Comparison of ENCODE assay signal across 1 cellular context in the genomic region with DNA sequence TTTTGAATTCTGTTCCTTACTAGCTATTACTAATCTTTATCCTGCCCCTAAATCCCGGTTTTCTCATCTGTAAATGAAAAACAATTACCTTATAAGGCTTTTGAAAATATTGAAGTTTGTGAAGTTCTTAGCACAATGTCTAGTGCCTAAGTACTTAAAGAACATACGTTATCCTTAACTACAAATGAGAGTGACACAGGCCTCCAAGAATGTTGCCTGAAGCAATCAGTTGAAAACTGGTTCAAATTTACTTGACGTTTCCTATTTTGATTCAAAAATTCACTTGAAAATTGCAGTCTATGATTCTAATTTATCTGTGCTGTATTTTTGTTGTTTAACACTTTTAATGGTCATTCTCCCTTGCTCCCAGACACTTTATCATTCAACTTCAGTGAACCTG.
TF ChIP-seq lines count a peak whose summit lies in the region.

No MANE protein-coding gene starts in this region.

TF ChIP-seq in K562, 482 proteins besides CTCF, POLR2A, EP300 and RAD21:
- TF ChIP-seq ZNF175 (CRISPR knock-in tag; IDR thresholded peaks at IDR 0.05; ENCODE audit: low read depth) (no peak), GABPB2 (CRISPR knock-in tag; conservative IDR thresholded peaks at IDR 0.05) (no peak), ZNF239 (CRISPR knock-in tag; IDR thresholded peaks at IDR 0.05) (no peak), DIDO1 (tag; IDR thresholded peaks at IDR 0.05; ENCODE audit: low read depth) (no peak), HIVEP1 (CRISPR knock-in tag; IDR thresholded peaks at IDR 0.05) (no peak)
- TF ChIP-seq, protein P1, sequence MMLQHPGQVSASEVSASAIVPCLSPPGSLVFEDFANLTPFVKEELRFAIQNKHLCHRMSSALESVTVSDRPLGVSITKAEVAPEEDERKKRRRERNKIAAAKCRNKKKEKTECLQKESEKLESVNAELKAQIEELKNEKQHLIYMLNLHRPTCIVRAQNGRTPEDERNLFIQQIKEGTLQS (IDR thresholded peaks at IDR 0.05) = 0 out of 2 replicates have a peak, but pooled peaks have one; percentile 8
- TF ChIP-seq, protein P1 (CRISPR knock-in tag; conservative IDR thresholded peaks at IDR 0.05) = no peak
